ENCODE assay signal across 8 cellular contexts in genomic region chr9:88388886-88389617, GRCh38. TPM values are rescaled to one million over a fixed set of nuclear protein-coding genes. Genes with fewer than 3 reads are reported as not detected.
A peak's percentile ranks its signal among the peaks of the same experiment; 100 is the strongest.
DNase-seq lines count a peak whose midpoint lies in the region; ATAC-seq and TF ChIP-seq lines count a peak whose summit lies in the region.

No MANE protein-coding gene starts in this region.

- H3K9me3 ChIP-seq in liver (ENCODE audit: control insufficient read depth in 4 of 4, low read length in 3 of 4): no peaks in the 10 kb centered on the region

- H3K36me3 ChIP-seq in liver (ENCODE audit: control insufficient read depth in 4 of 4, insufficient read depth in 3 of 4, low read depth in 1 of 4, low read length in 3 of 4): no peaks in the 10 kb centered on the region

- peaks cover 2 to 23% (median 22%) of the 10 kb centered on the region in 4 donors for H3K4me1 ChIP-seq in liver (ENCODE audit: control insufficient read depth in 4 of 4, insufficient read depth in 4 of 4, low read length in 3 of 4)

- ATAC-seq in HG02840 (IDR thresholded peaks at IDR 0.05; ENCODE audit: low FRiP score, unreplicated experiment): peak; percentile 26

- H3K4me3 ChIP-seq in dorsolateral prefrontal cortex (peak overlapping the region; percentile 61 to 97 (median 88)), liver (ENCODE audit: low read depth in 1 of 3, low read length in 3 of 3) (peak overlapping the region; percentile 83 to 99 (median 93))

- peak in 1 of 2 donors; percentile 8 for TF ChIP-seq RAD21 in liver (IDR thresholded peaks at IDR 0.05)

- H3K9ac ChIP-seq in liver (ENCODE audit: low read depth in 1 of 2, low read length in 2 of 2): peak overlapping the region in 1 of 2 donors; percentile 36

- peak overlapping the region; percentile 21 to 98 (median 94) for H3K27ac ChIP-seq in dorsolateral prefrontal cortex
- peak overlapping the region; percentile 70 to 79 for H3K27ac ChIP-seq in liver (ENCODE audit: low read depth in 1 of 2, low read length in 2 of 2)

- TF ChIP-seq CTCF in dorsolateral prefrontal cortex (IDR thresholded peaks at IDR 0.05 in 54 of 56, conservative IDR thresholded peaks at IDR 0.05 in 2 of 56; ENCODE audit: low read depth in 1 of 56, partially characterized antibody in 56 of 56) (peak in 15 of 56 donors; percentile 4 to 58 (median 16)), liver (IDR thresholded peaks at IDR 0.05; ENCODE audit: low read depth, low read length, missing input control) (no peak)

- H3K27me3 ChIP-seq in dorsolateral prefrontal cortex: no peaks in the 10 kb centered on the region
- H3K27me3 ChIP-seq in liver (ENCODE audit: control insufficient read depth in 4 of 4, insufficient read depth in 4 of 4, low read length in 3 of 4): no peaks in the 10 kb centered on the region

- intact Hi-C loops in dorsolateral prefrontal cortex (cut with DNase I): loop anchor here (2.0 to 10.0 kb wide), 7 partner anchors 98 to 664 kb away; partner anchors contain the start of gene CTSL (in 2 of the 2)

- 1% methylated on average over 71 of the region's 71 CpGs for WGBS in liver

- peak; percentile 23 for DNase-seq in SKM-1 treated with dmso at 0.1 percent for 144 hours (lab: John Stamatoyannopoulos, UW; ENCODE audit: unreplicated experiment)
- DNase-seq in SKM-1 (lab: John Stamatoyannopoulos, UW; ENCODE audit: unreplicated experiment): no peak
- peak; percentile 27 for DNase-seq in NCI-H1417 treated with DMSO at 0.1 percent for 48 hours (lab: John Stamatoyannopoulos, UW)
- DNase-seq in activated CD4-positive, alpha-beta T cell treated with anti-CD3 and anti-CD28 coated beads for 24 hours (ENCODE audit: low read depth in 2 of 2): peak; percentile 5 to 7
- peak in 9 of 10 donors; percentile 24 to 65 (median 43) for DNase-seq in dorsolateral prefrontal cortex
- peak; percentile 14 to 26 (median 17) for DNase-seq in stimulated activated CD4-positive, alpha-beta T cell treated with anti-CD3 and anti-CD28 coated beads, TNF-alpha, amount 100 ng/mL, for 4 hours (ENCODE audit: low read depth in 3 of 3)

TF ChIP-seq in liver, 16 proteins besides CTCF, POLR2A, EP300 and RAD21:
- TF ChIP-seq YY1 (IDR thresholded peaks at IDR 0.05): peak; percentile 11
- TF ChIP-seq NR2F2 (IDR thresholded peaks at IDR 0.05): no peak
- no peak for TF ChIP-seq ZBTB33 (IDR thresholded peaks at IDR 0.05)
- TF ChIP-seq ATF3 (IDR thresholded peaks at IDR 0.05): no peak
- TF ChIP-seq MAX (IDR thresholded peaks at IDR 0.05): no peak
- TF ChIP-seq EGR1 (IDR thresholded peaks at IDR 0.05; ENCODE audit: low read depth in 2 of 2): no peak
- no peak for TF ChIP-seq REST (IDR thresholded peaks at IDR 0.05)

RNA-seq across cellular contexts. Expression of gene SPIN1, which starts 0.8 kb away (rescaled TPM):
- total RNA-seq in dorsolateral prefrontal cortex (100 to 1,000 TPM in 118 of 120 experiments, 10 to 100 TPM in 2; 96.6 to 238 (median 174) TPM), liver (10 to 100 TPM; 27.4 to 30.3 TPM)
- polyA plus RNA-seq in liver: 1 to 10 TPM; 9.0 to 9.9 TPM
